30 cellular contexts compared by ENCODE assay signal in the genomic region with DNA sequence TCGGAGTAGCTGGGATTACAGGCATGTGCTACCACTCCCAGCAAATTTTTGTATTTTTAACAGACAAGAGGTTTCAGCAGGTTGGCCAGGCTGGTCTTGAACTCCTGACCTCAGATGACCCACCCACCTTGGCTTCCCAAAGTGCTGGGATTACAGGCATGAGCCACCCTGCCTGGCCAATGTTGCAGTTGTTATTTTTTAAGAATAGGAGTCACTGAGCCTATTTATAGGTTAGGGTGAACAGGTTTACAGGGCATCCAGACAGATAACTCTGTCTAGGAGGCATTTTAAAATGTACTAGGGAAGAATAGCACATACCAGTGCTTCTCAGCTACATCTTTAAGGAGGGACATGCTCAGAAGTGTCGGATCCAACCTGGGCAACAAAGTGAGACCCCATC.
"Had no signal": no experiment of that assay in that cellular context is flagged by ENCODE, and none has a peak within 500 bp of the region (broad histone marks: within the 10 kb centered on the region; RNA-seq: fewer than 3 reads in every experiment).

No MANE protein-coding gene starts in this region.

- H3K9me3 ChIP-seq: adrenal gland, ascending aorta, body of pancreas, breast epithelium had no signal

- H3K4me3 ChIP-seq: adrenal gland, ascending aorta, body of pancreas, breast epithelium, cardiac muscle cell had no signal

- H3K36me3 ChIP-seq: adrenal gland, ascending aorta, brain microvascular endothelial cell, breast epithelium, cardiac muscle cell had no signal

- DNase-seq: activated effector memory CD4-positive, alpha-beta T cell treated with anti-CD3 and anti-CD28 coated beads, Interleukin-2, amount 50 U/mL, for 16 hours; activated effector memory CD4-positive, alpha-beta T cell treated with Interleukin-2 at 50 U/mL for 16 hours; activated gamma-delta T cell; activated gamma-delta T cell treated with Interleukin-2 at 50 U/mL for 16 hours; activated naive CD4-positive, alpha-beta T cell; activated naive CD4-positive, alpha-beta T cell treated with anti-CD3 and anti-CD28 coated beads for 36 hours; activated naive CD4-positive, alpha-beta T cell treated with anti-CD3 and anti-CD28 coated beads, Interleukin-2, amount 10 ng/mL, durations not matched to agents 7 days and 5 days; activated naive CD4-positive, alpha-beta T cell treated with anti-CD3 and anti-CD28 coated beads, Interleukin-2, amount 50 U/mL, for 16 hours; activated naive CD4-positive, alpha-beta T cell treated with Interleukin-2 at 50 U/mL for 16 hours; activated naive CD8-positive, alpha-beta T cell treated with anti-CD3 and anti-CD28 coated beads for 36 hours; activated naive CD8-positive, alpha-beta T cell treated with anti-CD3 and anti-CD28 coated beads, Interleukin-2, amount 10 ng/mL, durations not matched to agents 7 days and 5 days; activated naive CD8-positive, alpha-beta T cell treated with anti-CD3 and anti-CD28 coated beads, Interleukin-2, amount 50 U/mL, for 24 hours; activated T-cell treated with anti-CD3 and anti-CD28 coated beads, Interleukin-2, amount 50 U/mL, for 1 hour; activated T-cell treated with anti-CD3 and anti-CD28 coated beads, Interleukin-2, amount 50 U/mL, for 24 hours; activated T-cell treated with anti-CD3 and anti-CD28 coated beads, Interleukin-2, amount 50 U/mL, for 4 hours; activated T-cell treated with anti-CD3 and anti-CD28 coated beads, Interleukin-2, amount 50 U/mL, for 48 hours; activated T-cell treated with anti-CD3 and anti-CD28 coated beads, Interleukin-2, amount 50 U/mL, for 72 hours; adrenal gland; amniotic stem cell; amygdala; anterior cingulate cortex; aorta; body of pancreas; brain microvascular endothelial cell; caudate nucleus; central memory CD4-positive, alpha-beta T cell; cerebellar nuclear complex had no signal

- H3K4me1 ChIP-seq: adrenal gland, ascending aorta, body of pancreas, breast epithelium had no signal

- H3K27ac ChIP-seq: adrenal gland, ascending aorta, body of pancreas, brain microvascular endothelial cell, breast epithelium, cardiac muscle cell had no signal

- H3K27me3 ChIP-seq: adrenal gland, ascending aorta, body of pancreas, brain microvascular endothelial cell, breast epithelium, cardiac muscle cell had no signal
